ENCODE assay signal across 15 cellular contexts in the genomic region with DNA sequence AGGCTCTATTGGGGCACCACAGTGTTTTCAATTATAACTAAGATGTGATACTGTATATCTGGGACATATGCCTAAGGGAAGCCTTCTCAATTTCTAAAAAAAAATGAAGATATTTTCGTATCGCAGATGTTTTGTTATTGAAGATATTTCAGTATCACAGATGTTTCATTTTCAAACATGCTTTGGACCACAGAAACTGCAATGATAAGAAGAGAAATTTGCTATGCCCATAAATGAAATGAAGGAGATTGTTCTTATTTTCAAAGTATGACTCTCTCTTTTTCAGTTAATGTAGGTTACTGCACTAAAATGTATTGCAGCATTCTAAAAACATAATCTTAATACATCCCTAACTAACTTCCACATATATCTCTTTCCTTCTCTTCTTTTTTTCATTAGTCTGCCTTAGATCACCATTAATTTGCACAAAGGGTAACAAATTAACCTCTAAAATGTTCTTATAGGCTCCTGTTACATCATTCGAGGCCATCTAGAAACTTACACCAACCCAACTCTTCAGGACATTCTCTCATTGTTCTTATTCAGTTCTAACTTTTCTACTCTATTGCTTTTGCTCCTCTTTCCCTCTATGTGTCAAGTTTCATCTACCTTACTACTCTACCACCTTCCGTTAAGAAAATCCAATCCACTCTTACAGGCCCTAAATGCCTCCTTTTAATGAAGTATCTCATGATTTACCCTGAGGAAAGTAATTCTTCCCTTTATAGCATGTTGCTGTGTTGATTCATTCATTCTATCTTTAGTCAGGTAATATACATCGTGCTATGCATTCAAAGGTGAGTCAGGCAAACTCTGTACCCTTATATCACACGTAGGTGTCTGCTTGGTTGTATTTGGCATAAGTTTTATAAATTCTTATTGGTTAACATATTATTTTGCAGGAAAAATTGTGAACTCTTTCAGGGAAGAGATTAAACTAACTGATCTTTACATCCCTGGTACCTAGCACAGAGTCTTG.
DNase-seq lines count a peak whose midpoint lies in the region; ATAC-seq, FAIRE-seq and TF ChIP-seq lines count a peak whose summit lies in the region.
"Had no signal": no experiment of that assay in that cellular context is flagged by ENCODE, and none has a peak within 500 bp of the region (broad histone marks: within the 10 kb centered on the region; RNA-seq: fewer than 3 reads in every experiment).

No MANE protein-coding gene starts in this region.

- H3K4me3 ChIP-seq in GM12865 (ENCODE audit: low read depth, low read length) (no peak overlapping the region), bronchial epithelial cell (ENCODE audit: low read depth, low read length) (no peak overlapping the region)
- H3K4me3 ChIP-seq: coronary artery, vagina had no signal

- DNase-seq in GM12865 (ENCODE audit: low read depth) = peak; percentile 65
- DNase-seq in bronchial epithelial cell (ENCODE audit: low read depth) = peak; percentile 8
- DNase-seq in DMS79 treated with DMSO at 0.1 percent for 48 hours (lab: John Stamatoyannopoulos, UW) = no peak
- DNase-seq in NCI-H187 treated with DMSO at 0.1 percent for 48 hours (lab: John Stamatoyannopoulos, UW) = no peak
- DNase-seq: activated CD4-positive, alpha-beta T cell treated with anti-CD3 and anti-CD28 coated beads, Interleukin-2, amount 50 U/mL, for 1 hour; mammary epithelial cell; NCI-H1694; NCI-H446 treated with DMSO at 0.1 percent for 48 hours had no signal

- no peak for TF ChIP-seq CTCF in GM12865 (IDR thresholded peaks at IDR 0.05; ENCODE audit: insufficient read depth, low read depth, low read length, missing control alignments)
- no peak for TF ChIP-seq CTCF in bronchial epithelial cell (IDR thresholded peaks at IDR 0.05; ENCODE audit: insufficient read depth, low read length, severe bottlenecking)

- no peaks in the 10 kb centered on the region for H3K36me3 ChIP-seq in bronchial epithelial cell (ENCODE audit: control insufficient read depth, insufficient read depth, low read length)
- H3K36me3 ChIP-seq: vagina had no signal

- peak; percentile 44 for ATAC-seq in GM21381 (IDR thresholded peaks at IDR 0.05; ENCODE audit: unreplicated experiment)
- peak; percentile 27 for ATAC-seq in HG03442 (IDR thresholded peaks at IDR 0.05; ENCODE audit: unreplicated experiment)
- no peak for ATAC-seq in GM21786 (IDR thresholded peaks at IDR 0.05; ENCODE audit: unreplicated experiment)
- ATAC-seq in GM21619 (IDR thresholded peaks at IDR 0.05; ENCODE audit: unreplicated experiment) = no peak

- FAIRE-seq in bronchial epithelial cell (lab: Jason Lieb, UNC) = no peak
- FAIRE-seq: D721Med had no signal

- H3K27me3 ChIP-seq in bronchial epithelial cell (ENCODE audit: control insufficient read depth, insufficient read depth, low read length) = no peaks in the 10 kb centered on the region
- H3K27me3 ChIP-seq: vagina had no signal

Comparison
In these comparisons a context has a peak if more than half of its experiments do, and no peak if none do; other contexts are left out.
1. DNase-seq: peak in GM12865 (single experiment) and bronchial epithelial cell (single experiment); none in DMS79 treated with DMSO at 0.1 percent for 48 hours (single experiment) and NCI-H187 treated with DMSO at 0.1 percent for 48 hours (single experiment).
2. ATAC-seq: peak in GM21381 (single experiment) and HG03442 (single experiment); none in GM21786 (single experiment) and GM21619 (single experiment).